In genomic region chr10:57972783-57973182, GRCh38 we compare ENCODE assay signal across 20 cellular contexts.
DNase-seq lines count a peak whose midpoint lies in the region; ATAC-seq, FAIRE-seq and TF ChIP-seq lines count a peak whose summit lies in the region.
"Had no signal": no experiment of that assay in that cellular context is flagged by ENCODE, and none has a peak within 500 bp of the region (broad histone marks: within the 10 kb centered on the region; RNA-seq: fewer than 3 reads in every experiment).

No MANE protein-coding gene starts in this region.

- H2AFZ ChIP-seq in HepG2 (ENCODE audit: low read length), result no peak overlapping the region

- H3K36me3 ChIP-seq in left ventricle myocardium inferior (no peaks in the 10 kb centered on the region), HepG2 (replicated peaks in 1 of 2; ENCODE audit: control insufficient read depth in 1 of 2, insufficient read depth in 2 of 2, low read length in 2 of 2) (no peaks in the 10 kb centered on the region)
- H3K36me3 ChIP-seq: BE2C, HAP-1, SJCRH30 had no signal

- no peak for ATAC-seq in GM21723 (IDR thresholded peaks at IDR 0.05; ENCODE audit: unreplicated experiment)
- ATAC-seq in HepG2, result no peak
- ATAC-seq: T-helper 17 cell had no signal

- POLR2A ChIA-PET in activated CD4-positive, alpha-beta T cell treated with anti-CD3 and anti-CD28 coated beads, Interleukin-2, amount 10 ng/mL, durations not matched to agents 7 days and 5 days (lab: Charles Lee), result no interaction called here
- POLR2A ChIA-PET in HepG2 (lab: Yijun Ruan, JAX), result no interaction called here

- peaks cover 3% of the 10 kb centered on the region for H3K36me3 Mint-ChIP-seq in osteocyte (ENCODE audit: unreplicated experiment)
- H3K36me3 Mint-ChIP-seq in activated CD4-positive, alpha-beta T cell treated with anti-CD3 and anti-CD28 coated beads, Interleukin-2, amount 10 ng/mL, durations not matched to agents 7 days and 5 days (ENCODE audit: low read depth), result no peaks in the 10 kb centered on the region
- H3K36me3 Mint-ChIP-seq: CD4-positive, CD25-positive, alpha-beta regulatory T cell had no signal

- H3K27ac Mint-ChIP-seq in osteocyte (ENCODE audit: unreplicated experiment), result peak overlapping the region; percentile 43
- no peak overlapping the region for H3K27ac Mint-ChIP-seq in activated CD4-positive, alpha-beta T cell treated with anti-CD3 and anti-CD28 coated beads, Interleukin-2, amount 10 ng/mL, durations not matched to agents 7 days and 5 days
- H3K27ac Mint-ChIP-seq: CD4-positive, CD25-positive, alpha-beta regulatory T cell; T-helper 17 cell had no signal

- H3K4me2 ChIP-seq in HepG2 (ENCODE audit: low read depth, low read length), result no peak overlapping the region

- no peak overlapping the region for H3K9ac ChIP-seq in HepG2 (ENCODE audit: insufficient read depth, low read depth, low read length)

- intact Hi-C loops in left ventricle myocardium inferior (cut with micrococcal nuclease), result no loop called here
- intact Hi-C loops in HepG2 (cut with micrococcal nuclease; ENCODE audit: unreplicated experiment), result no loop called here

- H3K4me1 ChIP-seq in left ventricle myocardium inferior (no peaks in the 10 kb centered on the region), HepG2 (ENCODE audit: insufficient read depth, low read length) (no peaks in the 10 kb centered on the region)
- H3K4me1 ChIP-seq: BE2C, HAP-1, SJCRH30 had no signal

- DNase-seq in EL (peak; percentile 43), HT1080 (ENCODE audit: low read depth) (peak; percentile 7), fibroblast of mammary gland (ENCODE audit: low read depth) (peak; percentile 13), osteocyte (ENCODE audit: extremely low spot score, unreplicated experiment) (no peak), left ventricle myocardium inferior (no peak), HepG2 (ENCODE audit: low spot score) (no peak)
- DNase-seq in activated CD4-positive, alpha-beta T cell treated with anti-CD3 and anti-CD28 coated beads, Interleukin-2, amount 10 ng/mL, durations not matched to agents 7 days and 5 days, result no peak
- DNase-seq: BE2C; CD4-positive, CD25-positive, alpha-beta regulatory T cell; COR-L47; MM.1S; NCI-H1092; NCI-H146; NCI-H2029 treated with DMSO at 0.1 percent for 48 hours; NCI-H2171; SJCRH30; T-helper 17 cell had no signal

- no peak overlapping the region for H3K4me3 ChIP-seq in fibroblast of mammary gland (ENCODE audit: control insufficient read depth, low read depth, low read length)
- H3K4me3 ChIP-seq in left ventricle myocardium inferior, result no peak overlapping the region
- H3K4me3 ChIP-seq in HepG2 (replicated peaks in 1 of 3; ENCODE audit: insufficient read depth in 1 of 3, low read depth in 2 of 3, low read length in 3 of 3), result no peak overlapping the region
- H3K4me3 ChIP-seq: HAP-1, SJCRH30 had no signal

- H3K27ac ChIP-seq in left ventricle myocardium inferior (replicated peaks), result no peak overlapping the region
- no peak overlapping the region for H3K27ac ChIP-seq in HepG2 (ENCODE audit: extremely low read length, insufficient read depth, low read length)
- H3K27ac ChIP-seq: HL-60, SJCRH30 had no signal

- in situ Hi-C loops in HepG2 (cut with HindIII; ENCODE audit: extremely low pct_ligation_motif_present, low pct_unique_long_range_greater_than_20kb), result no loop called here

- BruUV-seq in HepG2 (replicated peaks; lab: Mats Ljungman, UMichigan), result no TSS peak

- no peak for FAIRE-seq in HepG2 (lab: Jason Lieb, UNC)

- TF ChIP-seq RAD21 in HepG2 (CRISPR knock-in tag; IDR thresholded peaks at IDR 0.05), result no peak

- WGBS in HepG2 (ENCODE audit: low lambda C conversion rate), result 31% methylated on average over 2 of the region's 2 CpGs

- H4K20me1 ChIP-seq in HepG2 (ENCODE audit: insufficient read depth, low read length), result no peaks in the 10 kb centered on the region

- TF ChIP-seq POLR2A in HepG2 (IDR thresholded peaks at IDR 0.05; ENCODE audit: insufficient read depth in 1 of 2, low read depth in 2 of 2, low read length in 2 of 2), result no peak

- H3K9me3 ChIP-seq in left ventricle myocardium inferior (replicated peaks) (peaks cover 14% of the 10 kb centered on the region), HepG2 (ENCODE audit: low read length) (no peaks in the 10 kb centered on the region)
- H3K9me3 ChIP-seq: BE2C, HAP-1, SJCRH30 had no signal

- no peak for TF ChIP-seq CTCF in fibroblast of mammary gland (conservative IDR thresholded peaks at IDR 0.05; ENCODE audit: control insufficient read depth, insufficient read depth, low read depth, low read length)
- no peak for TF ChIP-seq CTCF in osteocyte (IDR thresholded peaks at IDR 0.05)
- no peak for TF ChIP-seq CTCF in left ventricle myocardium inferior (IDR thresholded peaks at IDR 0.05; ENCODE audit: borderline replicate concordance)
- no peak for TF ChIP-seq CTCF in HepG2 (CRISPR knock-in tag; IDR thresholded peaks at IDR 0.05)

- H3K9me3 Mint-ChIP-seq in osteocyte (ENCODE audit: unreplicated experiment), result peaks cover 15% of the 10 kb centered on the region
- no peaks in the 10 kb centered on the region for H3K9me3 Mint-ChIP-seq in activated CD4-positive, alpha-beta T cell treated with anti-CD3 and anti-CD28 coated beads, Interleukin-2, amount 10 ng/mL, durations not matched to agents 7 days and 5 days

- H3K27me3 ChIP-seq in left ventricle myocardium inferior (ENCODE audit: low read depth), result no peaks in the 10 kb centered on the region
- H3K27me3 ChIP-seq in HepG2 (ENCODE audit: control insufficient read depth in 1 of 2, insufficient read depth in 2 of 2, low read length in 2 of 2), result no peaks in the 10 kb centered on the region
- H3K27me3 ChIP-seq: BE2C, SJCRH30 had no signal

- H3K27me3 Mint-ChIP-seq in osteocyte (ENCODE audit: unreplicated experiment), result peaks cover 32% of the 10 kb centered on the region
- no peaks in the 10 kb centered on the region for H3K27me3 Mint-ChIP-seq in activated CD4-positive, alpha-beta T cell treated with anti-CD3 and anti-CD28 coated beads, Interleukin-2, amount 10 ng/mL, durations not matched to agents 7 days and 5 days
- H3K27me3 Mint-ChIP-seq: CD4-positive, CD25-positive, alpha-beta regulatory T cell; T-helper 17 cell had no signal

- H3K4me3 Mint-ChIP-seq in osteocyte (ENCODE audit: unreplicated experiment), result no peak overlapping the region
- no peak overlapping the region for H3K4me3 Mint-ChIP-seq in activated CD4-positive, alpha-beta T cell treated with anti-CD3 and anti-CD28 coated beads, Interleukin-2, amount 10 ng/mL, durations not matched to agents 7 days and 5 days
- H3K4me3 Mint-ChIP-seq: CD4-positive, CD25-positive, alpha-beta regulatory T cell; T-helper 17 cell had no signal

- no peak for TF ChIP-seq EP300 in HepG2 (IDR thresholded peaks at IDR 0.05; ENCODE audit: low read depth in 2 of 2, low read length in 2 of 2)
- TF ChIP-seq EP300 in HepG2 (CRISPR knock-in tag; IDR thresholded peaks at IDR 0.05; ENCODE audit: borderline replicate concordance), result no peak

- no peaks in the 10 kb centered on the region for H3K79me2 ChIP-seq in HepG2 (ENCODE audit: insufficient read depth, low read length)

- CTCF ChIA-PET in activated CD4-positive, alpha-beta T cell treated with anti-CD3 and anti-CD28 coated beads, Interleukin-2, amount 10 ng/mL, durations not matched to agents 7 days and 5 days (lab: Charles Lee), result no interaction called here
- CTCF ChIA-PET in HepG2 (lab: Yijun Ruan, JAX; ENCODE audit: low intra/inter-chr PET ratio, low total read pairs), result no interaction called here

- H3K4me1 Mint-ChIP-seq in osteocyte (ENCODE audit: unreplicated experiment), result peaks cover 27% of the 10 kb centered on the region
- no peaks in the 10 kb centered on the region for H3K4me1 Mint-ChIP-seq in activated CD4-positive, alpha-beta T cell treated with anti-CD3 and anti-CD28 coated beads, Interleukin-2, amount 10 ng/mL, durations not matched to agents 7 days and 5 days
- H3K4me1 Mint-ChIP-seq: CD4-positive, CD25-positive, alpha-beta regulatory T cell; T-helper 17 cell had no signal

TF ChIP-seq in HepG2, 621 proteins besides CTCF, POLR2A, EP300 and RAD21:
- no peak for TF ChIP-seq BRD4 (CRISPR knock-in tag; IDR thresholded peaks at IDR 0.05)
- no peak for TF ChIP-seq ZFP36 (IDR thresholded peaks at IDR 0.05; ENCODE audit: borderline replicate concordance, low read depth, low read length, partially characterized antibody)
- TF ChIP-seq ZNF773 (CRISPR knock-in tag; IDR thresholded peaks at IDR 0.05; ENCODE audit: borderline replicate concordance), result no peak
- TF ChIP-seq, protein P1, sequence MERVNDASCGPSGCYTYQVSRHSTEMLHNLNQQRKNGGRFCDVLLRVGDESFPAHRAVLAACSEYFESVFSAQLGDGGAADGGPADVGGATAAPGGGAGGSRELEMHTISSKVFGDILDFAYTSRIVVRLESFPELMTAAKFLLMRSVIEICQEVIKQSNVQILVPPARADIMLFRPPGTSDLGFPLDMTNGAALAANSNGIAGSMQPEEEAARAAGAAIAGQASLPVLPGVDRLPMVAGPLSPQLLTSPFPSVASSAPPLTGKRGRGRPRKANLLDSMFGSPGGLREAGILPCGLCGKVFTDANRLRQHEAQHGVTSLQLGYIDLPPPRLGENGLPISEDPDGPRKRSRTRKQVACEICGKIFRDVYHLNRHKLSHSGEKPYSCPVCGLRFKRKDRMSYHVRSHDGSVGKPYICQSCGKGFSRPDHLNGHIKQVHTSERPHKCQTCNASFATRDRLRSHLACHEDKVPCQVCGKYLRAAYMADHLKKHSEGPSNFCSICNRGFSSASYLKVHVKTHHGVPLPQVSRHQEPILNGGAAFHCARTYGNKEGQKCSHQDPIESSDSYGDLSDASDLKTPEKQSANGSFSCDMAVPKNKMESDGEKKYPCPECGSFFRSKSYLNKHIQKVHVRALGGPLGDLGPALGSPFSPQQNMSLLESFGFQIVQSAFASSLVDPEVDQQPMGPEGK (CRISPR knock-in tag; IDR thresholded peaks at IDR 0.05), result no peak

Comparison
In these comparisons a context has a peak if more than half of its experiments do, and no peak if none do; other contexts are left out.
1. DNase-seq: peak in EL (single experiment), HT1080 (single experiment) and fibroblast of mammary gland (single experiment); none in osteocyte (single experiment), activated CD4-positive, alpha-beta T cell treated with anti-CD3 and anti-CD28 coated beads, Interleukin-2, amount 10 ng/mL, durations not matched to agents 7 days and 5 days (single experiment), left ventricle myocardium inferior (single experiment) and HepG2 (single experiment).